Comparison of ENCODE assay signal across 7 cellular contexts in genomic region chr3:185931777-185932176, GRCh38. TPM values are rescaled to one million over a fixed set of nuclear protein-coding genes. Genes with fewer than 3 reads are reported as not detected.
DNase-seq lines count a peak whose midpoint lies in the region; ATAC-seq and TF ChIP-seq lines count a peak whose summit lies in the region.

No MANE protein-coding gene starts in this region.

- intact Hi-C loops in Panc1 (cut with micrococcal nuclease; ENCODE audit: unreplicated experiment), result loop anchor here (10.0 kb wide), 1 partner anchor 117 kb away; no protein-coding TSS in a partner anchor

- peaks cover 92% of the 10 kb centered on the region for H4K20me1 ChIP-seq in GM23248 (ENCODE audit: insufficient read depth)

- no peaks in the 10 kb centered on the region for H3K9me2 ChIP-seq in GM23248 (ENCODE audit: insufficient read depth)

- H3F3A ChIP-seq in GM23248 (ENCODE audit: insufficient read depth), result peaks cover 83% of the 10 kb centered on the region

- BruUV-seq in Panc1 (replicated peaks; lab: Mats Ljungman, UMichigan), result no TSS peak

- H3K27ac ChIP-seq in GM23248 (peak overlapping the region; percentile 66), Panc1 (ENCODE audit: low read length) (peak overlapping the region; percentile 36; the same call in 1 of the 2 replicates), epithelial cell of prostate (peak overlapping the region; percentile 91)

- CTCF ChIA-PET in Panc1 (lab: Charles Lee), result no interaction called here

- peak overlapping the region; percentile 100 for H3K9ac ChIP-seq in GM23248

- ATAC-seq in Panc1 (no peak), GM19395 (IDR thresholded peaks at IDR 0.05; ENCODE audit: unreplicated experiment) (no peak), HG02852 (IDR thresholded peaks at IDR 0.05; ENCODE audit: unreplicated experiment) (no peak)

- H3K9me3 ChIP-seq in GM23248 (ENCODE audit: low read depth) (no peaks in the 10 kb centered on the region), Panc1 (ENCODE audit: control insufficient read depth, insufficient read depth, low read depth, low read length) (no peaks in the 10 kb centered on the region)

- H3K4me1 ChIP-seq in GM23248 (ENCODE audit: insufficient read depth), result peaks cover 78% of the 10 kb centered on the region
- peaks cover 75% of the 10 kb centered on the region for H3K4me1 ChIP-seq in Panc1 (ENCODE audit: control insufficient read depth, insufficient read depth, low read length)

- peak overlapping the region; percentile 99 for H3K4me2 ChIP-seq in GM23248 (ENCODE audit: unreplicated experiment)

- peaks cover 100% of the 10 kb centered on the region for H3K79me2 ChIP-seq in GM23248 (ENCODE audit: insufficient read depth)

- H2AFZ ChIP-seq in GM23248, result no peak overlapping the region

- WGBS in GM23248 (ENCODE audit: low coverage in 1 of 2, low lambda C conversion rate in 2 of 2, missing lambda C conversion rate in 2 of 2), 2 experiments, result 23 to 24% methylated on average over 3 of the region's 3 CpGs

- H3K36me3 ChIP-seq in GM23248 (ENCODE audit: low read depth) (peaks cover 6% of the 10 kb centered on the region; the same call in 1 of the 2 replicates), Panc1 (ENCODE audit: control insufficient read depth, insufficient read depth, low read length) (peaks cover 46% of the 10 kb centered on the region)

- in situ Hi-C loops in GM23248 (cut with MboI), result no loop called here
- in situ Hi-C loops in Panc1 (cut with HindIII; ENCODE audit: low pct_unique_long_range_greater_than_20kb, low sequenced_read_pairs), result no loop called here

- POLR2A ChIA-PET in Panc1 (lab: Charles Lee), result interaction anchor here (0.6 to 0.7 kb wide), 2 partner anchors 95 to 324 kb away, joined by 5 to 12 read pairs; no protein-coding TSS in a partner anchor

- H3K4me3 ChIP-seq in GM23248 (peak overlapping the region; percentile 94), Panc1 (ENCODE audit: low read depth in 2 of 2, low read length in 2 of 2) (peak overlapping the region in 1 of 2 experiments; percentile 94; a peak in 3 of 4 replicates), skeletal muscle cell (ENCODE audit: low read depth, low read length) (peak overlapping the region; percentile 35)

- peak; percentile 20 for DNase-seq in GM23248
- no peak for DNase-seq in Panc1 (ENCODE audit: low read depth, low spot score)
- DNase-seq in epithelial cell of prostate (ENCODE audit: low read depth, low spot score), result no peak
- DNase-seq in skeletal muscle cell (ENCODE audit: low read depth), result no peak
- DNase-seq in NCI-H1436 (lab: John Stamatoyannopoulos, UW), result no peak

- TF ChIP-seq CTCF in Panc1 (IDR thresholded peaks at IDR 0.05), result no peak

- H3K27me3 ChIP-seq in GM23248 (replicated peaks; ENCODE audit: insufficient read depth) (no peaks in the 10 kb centered on the region), Panc1 (ENCODE audit: control insufficient read depth, insufficient read depth, low read length) (no peaks in the 10 kb centered on the region)

RNA-seq across cellular contexts. Expression of gene TRA2B, which starts 6.0 kb away (rescaled TPM):
- 138 and 183 TPM in 2 replicates for total RNA-seq in GM23248 (2014; rRNA removed; shearing (Covaris generic))
- 111 and 112 TPM in 2 replicates for polyA plus RNA-seq in GM23248 (2016; fragmentation: Nextera tagmentation; extraction: Ambion mirVana)
- 171 TPM for total RNA-seq in Panc1 (2021; ENCODE audit: unreplicated experiment)
- 264 TPM for polyA plus RNA-seq in Panc1 (2012; ENCODE audit: insufficient read length)

Comparison
In these comparisons a context has a peak if more than half of its experiments do, and no peak if none do; other contexts are left out.
1. H3K27ac ChIP-seq: peak in every context shown above with its lines; median percentile 91 in epithelial cell of prostate; 66 in GM23248; 36 in Panc1.